ENCODE assay signal across 19 cellular contexts in the genomic region with DNA sequence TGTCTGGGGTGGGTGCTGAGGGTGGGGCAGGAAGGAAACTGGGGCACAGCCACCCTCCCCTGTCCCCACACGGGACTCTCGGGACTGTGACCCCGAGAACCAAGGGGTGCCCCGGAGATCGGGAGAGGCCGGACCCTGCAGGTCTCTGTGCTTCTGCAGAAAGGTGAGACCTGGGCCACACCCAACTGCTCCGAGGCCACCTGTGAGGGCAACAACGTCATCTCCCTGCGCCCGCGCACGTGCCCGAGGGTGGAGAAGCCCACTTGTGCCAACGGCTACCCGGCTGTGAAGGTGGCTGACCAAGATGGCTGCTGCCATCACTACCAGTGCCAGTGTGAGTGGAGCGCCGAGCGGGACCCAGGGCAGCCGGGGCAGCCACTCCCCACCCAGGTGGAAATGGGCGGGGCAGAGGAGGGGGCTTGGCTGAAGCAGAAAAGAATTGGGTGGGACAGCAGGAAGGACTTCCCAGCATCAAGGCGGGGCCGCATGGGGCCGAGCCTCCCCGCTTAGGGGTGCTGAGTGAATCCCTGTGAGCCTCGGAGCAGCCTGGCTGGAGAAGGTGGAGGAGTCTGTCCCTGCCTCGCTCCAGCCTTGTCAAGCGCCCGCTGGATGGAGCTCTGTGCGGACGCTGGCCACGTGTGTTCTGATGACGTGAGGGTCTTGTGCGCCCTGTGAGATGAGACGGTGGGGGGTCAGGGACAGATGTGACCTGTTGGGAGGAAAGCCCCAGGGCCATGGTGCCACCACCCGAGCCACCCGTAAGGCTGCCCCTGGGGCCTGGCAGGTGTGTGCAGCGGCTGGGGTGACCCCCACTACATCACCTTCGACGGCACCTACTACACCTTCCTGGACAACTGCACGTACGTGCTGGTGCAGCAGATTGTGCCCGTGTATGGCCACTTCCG. TPM values are rescaled to one million over a fixed set of nuclear protein-coding genes. Genes with fewer than 3 reads are reported as not detected.
DNase-seq lines count a peak whose midpoint lies in the region; ATAC-seq and TF ChIP-seq lines count a peak whose summit lies in the region.
"Had no signal": no experiment of that assay in that cellular context is flagged by ENCODE, and none has a peak within 500 bp of the region (broad histone marks: within the 10 kb centered on the region; RNA-seq: fewer than 3 reads in every experiment).

No MANE protein-coding gene starts in this region.

- H3K27ac Mint-ChIP-seq in chondrocyte (ENCODE audit: unreplicated experiment) = no peak overlapping the region
- H3K27ac Mint-ChIP-seq: nephron had no signal

- H3K4me3 ChIP-seq in right atrium auricular region = no peak overlapping the region
- H3K4me3 ChIP-seq in mucosa of descending colon = no peak overlapping the region
- H3K4me3 ChIP-seq in aorta (ENCODE audit: low read length in 2 of 2) = no peak overlapping the region
- H3K4me3 ChIP-seq: GM12878 had no signal

- peaks cover 0 to 5% of the 10 kb centered on the region in 2 donors for H3K27me3 ChIP-seq in right atrium auricular region
- H3K27me3 ChIP-seq in aorta (ENCODE audit: control insufficient read depth in 1 of 2, insufficient read depth in 2 of 2, low read length in 1 of 2) = no peaks in the 10 kb centered on the region

- H3K27me3 Mint-ChIP-seq in chondrocyte (ENCODE audit: low read depth) = no peaks in the 10 kb centered on the region

- TF ChIP-seq CTCF in right atrium auricular region (IDR thresholded peaks at IDR 0.05) (no peak), chondrocyte (IDR thresholded peaks at IDR 0.05) (no peak), mucosa of descending colon (IDR thresholded peaks at IDR 0.05) (no peak)

- H3K4me1 ChIP-seq in right atrium auricular region = no peaks in the 10 kb centered on the region
- H3K4me1 ChIP-seq in mucosa of descending colon (ENCODE audit: low read depth) = no peaks in the 10 kb centered on the region
- H3K4me1 ChIP-seq in aorta (ENCODE audit: control insufficient read depth in 1 of 2, insufficient read depth in 2 of 2, low read length in 2 of 2) = no peaks in the 10 kb centered on the region

- H3K4me3 Mint-ChIP-seq in chondrocyte (ENCODE audit: unreplicated experiment) = no peak overlapping the region
- H3K4me3 Mint-ChIP-seq: nephron had no signal

- H3K4me1 Mint-ChIP-seq in chondrocyte (ENCODE audit: low read depth) = no peaks in the 10 kb centered on the region
- H3K4me1 Mint-ChIP-seq: nephron had no signal

- no peak overlapping the region for H3K27ac ChIP-seq in right atrium auricular region
- no peak overlapping the region for H3K27ac ChIP-seq in aorta (ENCODE audit: low read depth in 1 of 2, low read length in 2 of 2)

- no peaks in the 10 kb centered on the region for H3K36me3 ChIP-seq in right atrium auricular region
- no peaks in the 10 kb centered on the region for H3K36me3 ChIP-seq in mucosa of descending colon (ENCODE audit: low read depth)
- no peaks in the 10 kb centered on the region for H3K36me3 ChIP-seq in aorta (ENCODE audit: control insufficient read depth in 1 of 2, insufficient read depth in 2 of 2, low read length in 1 of 2)

- H3K36me3 Mint-ChIP-seq in chondrocyte (ENCODE audit: low read depth) = no peaks in the 10 kb centered on the region

- WGBS in aorta, 2 donors = 93% methylated on average over 43 of the region's 43 CpGs

- ATAC-seq in Right ventricle myocardium inferior (no peak), mucosa of descending colon (peak; percentile 55), aorta (ENCODE audit: low FRiP score) (peak; percentile 6), HG02678 (IDR thresholded peaks at IDR 0.05; ENCODE audit: unreplicated experiment) (no peak), HG02840 (IDR thresholded peaks at IDR 0.05; ENCODE audit: low FRiP score, unreplicated experiment) (no peak)
- ATAC-seq: GM12878 had no signal

- intact Hi-C loops in Right ventricle myocardium inferior (cut with DNase I) = no loop called here
- intact Hi-C loops in mucosa of descending colon (cut with DNase I, micrococcal nuclease) = no loop called here
- intact Hi-C loops in aorta (cut with DNase I) = no loop called here

- DNase-seq in Right ventricle myocardium inferior (ENCODE audit: missing footprints) (peak; percentile 61), right atrium auricular region (ENCODE audit: low spot score) (no peak), chondrocyte (ENCODE audit: low spot score) (peak; percentile 91), mucosa of descending colon (peak in 2 of 3 donors; percentile 46 to 48), aorta (peak; percentile 44 to 74), MV-4-11 (lab: John Stamatoyannopoulos, UW) (no peak)
- DNase-seq: activated T-cell treated with anti-CD3 and anti-CD28 coated beads, Interleukin-2, amount 50 U/mL, for 1 hour; mammary epithelial cell; NCI-H1436 treated with DMSO at 0.1 percent for 48 hours; NCI-H510A treated with DMSO at 0.1 percent for 48 hours; OCI-M1 had no signal

- no peaks in the 10 kb centered on the region for H3K9me3 Mint-ChIP-seq in chondrocyte (ENCODE audit: low read depth)

- no peaks in the 10 kb centered on the region for H3K9me3 ChIP-seq in right atrium auricular region
- H3K9me3 ChIP-seq in mucosa of descending colon = no peaks in the 10 kb centered on the region
- no peaks in the 10 kb centered on the region for H3K9me3 ChIP-seq in aorta (ENCODE audit: control insufficient read depth, low read length)

RNA-seq across cellular contexts. Expression of a gene that starts 29.3 kb away (rescaled TPM):
- not detected for total RNA-seq in Right ventricle myocardium inferior
- not detected for total RNA-seq in right atrium auricular region
- total RNA-seq in chondrocyte = not detected in 3 replicates
- 100 to 1,000 TPM; 133 to 431 (median 135) TPM for total RNA-seq in mucosa of descending colon
- not detected for total RNA-seq in aorta
- polyA plus RNA-seq in aorta = under 1 TPM in 1 of 2 donors, not detected in 1; 0.25 TPM
- total RNA-seq: fibroblast of villous mesenchyme, LHCN-M2, renal cortical epithelial cell had no signal
- polyA plus RNA-seq: GM12878, mammary epithelial cell had no signal

RNA-seq across cellular contexts. Expression of a gene that starts 35.8 kb away (rescaled TPM):
- not detected for total RNA-seq in Right ventricle myocardium inferior
- total RNA-seq in right atrium auricular region = not detected
- total RNA-seq in chondrocyte = not detected in 3 replicates
- under 1 TPM in 2 of 3 donors, not detected in 1; 0.03 to 0.63 TPM for total RNA-seq in mucosa of descending colon
- not detected for total RNA-seq in aorta
- under 1 TPM in 1 of 2 donors, not detected in 1; 0.05 TPM for polyA plus RNA-seq in aorta
- total RNA-seq: fibroblast of villous mesenchyme, GM12878, H1, LHCN-M2, mammary epithelial cell, renal cortical epithelial cell had no signal
- polyA plus RNA-seq: H1 had no signal

Comparison
In these comparisons a context has a peak if more than half of its experiments do, and no peak if none do; other contexts are left out.
1. DNase-seq: peak in Right ventricle myocardium inferior (single experiment), chondrocyte (single experiment), mucosa of descending colon (2 of 3) and aorta (2 of 2); none in right atrium auricular region (single experiment) and MV-4-11 (single experiment).
2. ATAC-seq: peak in mucosa of descending colon (single experiment) and aorta (single experiment); none in Right ventricle myocardium inferior (single experiment), HG02678 (single experiment) and HG02840 (single experiment).
3. RNA of a gene that starts 29.3 kb away (total RNA-seq): 133 to 431 TPM in mucosa of descending colon; not detected in aorta, not detected in Right ventricle myocardium inferior (single experiment), not detected in right atrium auricular region and not detected in chondrocyte; every median in the first group is over 100 times any median in the second.